In the genomic region with DNA sequence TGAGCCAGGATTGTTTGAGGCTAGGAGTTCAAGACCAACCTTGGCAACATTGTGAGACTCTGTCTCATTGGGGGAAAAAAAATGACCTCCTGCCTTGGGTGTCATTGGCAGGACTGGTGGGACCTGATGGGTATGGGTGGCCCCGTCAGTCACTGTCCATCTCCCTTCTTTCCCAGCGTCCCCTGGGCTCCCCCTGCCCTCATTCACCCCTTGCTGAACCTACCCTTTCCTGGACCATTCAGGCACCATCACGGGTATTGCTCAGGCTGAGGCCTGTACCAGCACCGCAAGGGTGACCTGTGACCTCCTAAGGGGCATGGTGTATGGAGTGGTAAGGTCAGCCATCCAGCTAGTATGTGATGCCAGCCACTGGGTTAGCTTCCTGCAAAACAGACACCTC, we compare ENCODE assay signal across 18 cellular contexts. TPM values are rescaled to one million over a fixed set of nuclear protein-coding genes. Genes with fewer than 3 reads are reported as not detected.
DNase-seq lines count a peak whose midpoint lies in the region; ATAC-seq and TF ChIP-seq lines count a peak whose summit lies in the region.
"Had no signal": no experiment of that assay in that cellular context is flagged by ENCODE, and none has a peak within 500 bp of the region (broad histone marks: within the 10 kb centered on the region; RNA-seq: fewer than 3 reads in every experiment).

No MANE protein-coding gene starts in this region.

- in situ Hi-C loops in Panc1 (cut with HindIII; ENCODE audit: low pct_unique_long_range_greater_than_20kb, low sequenced_read_pairs) = no loop called here

- H3K4me2 ChIP-seq in osteoblast (ENCODE audit: insufficient read depth, low read length) = no peak overlapping the region
- H3K4me2 ChIP-seq: A549, GM23338 had no signal

- peaks cover 7% of the 10 kb centered on the region for H3K4me1 ChIP-seq in CD4-positive, alpha-beta memory T cell (ENCODE audit: insufficient read depth, low read length)
- H3K4me1 ChIP-seq in Panc1 (ENCODE audit: control insufficient read depth, insufficient read depth, low read length) (no peaks in the 10 kb centered on the region), osteoblast (ENCODE audit: insufficient read depth, low read length) (peaks cover 3% of the 10 kb centered on the region)
- H3K4me1 ChIP-seq: BE2C had no signal

- H3K4me1 Mint-ChIP-seq in CD4-positive, alpha-beta memory T cell = peaks cover 5 to 7% (median 6%) of the 10 kb centered on the region in 4 donors

- no peaks in the 10 kb centered on the region for H3K9me3 ChIP-seq in CD4-positive, alpha-beta memory T cell (ENCODE audit: control insufficient read depth in 1 of 2, low read length in 2 of 2)
- H3K9me3 ChIP-seq in Panc1 (ENCODE audit: control insufficient read depth, insufficient read depth, low read depth, low read length) (no peaks in the 10 kb centered on the region), osteoblast (ENCODE audit: low read depth, low read length) (no peaks in the 10 kb centered on the region)
- H3K9me3 ChIP-seq: A549, BE2C had no signal

- no peak overlapping the region for H3K4me3 Mint-ChIP-seq in CD4-positive, alpha-beta memory T cell
- H3K4me3 Mint-ChIP-seq: CD8-positive, alpha-beta T cell; GM23338; H9 had no signal

- H3K27ac Mint-ChIP-seq in CD4-positive, alpha-beta memory T cell = peak overlapping the region in 4 of 7 donors; percentile 24 to 80 (median 44)
- H3K27ac Mint-ChIP-seq: CD8-positive, alpha-beta T cell; GM23338; H9 had no signal

- no peaks in the 10 kb centered on the region for H3K36me3 Mint-ChIP-seq in CD4-positive, alpha-beta memory T cell
- H3K36me3 Mint-ChIP-seq: CD8-positive, alpha-beta T cell had no signal

- no peaks in the 10 kb centered on the region for H4K20me1 ChIP-seq in osteoblast (ENCODE audit: insufficient read depth, low read length)

- H3K27ac ChIP-seq in CD4-positive, alpha-beta memory T cell (ENCODE audit: low read depth, low read length) = no peak overlapping the region
- H3K27ac ChIP-seq in Panc1 (ENCODE audit: low read length) (no peak overlapping the region), osteoblast (ENCODE audit: low read depth, low read length) (no peak overlapping the region)
- H3K27ac ChIP-seq: A549, C4-2B had no signal

- POLR2A ChIA-PET in CD4-positive, alpha-beta memory T cell (lab: Charles Lee; ENCODE audit: partially characterized antibody) = no interaction called here
- POLR2A ChIA-PET in Panc1 (lab: Charles Lee) = no interaction called here

- no peak overlapping the region for H3K4me3 ChIP-seq in CD4-positive, alpha-beta memory T cell (ENCODE audit: low read length in 2 of 2)
- no peak overlapping the region for H3K4me3 ChIP-seq in Panc1 (ENCODE audit: low read depth in 2 of 2, low read length in 2 of 2)
- no peak overlapping the region for H3K4me3 ChIP-seq in osteoblast (ENCODE audit: insufficient read depth, low read length)
- H3K4me3 ChIP-seq: A549, GM23338 had no signal

- H3K27me3 ChIP-seq in CD4-positive, alpha-beta memory T cell (ENCODE audit: insufficient read depth, low read length) = no peaks in the 10 kb centered on the region
- H3K27me3 ChIP-seq in Panc1 (ENCODE audit: control insufficient read depth, insufficient read depth, low read length) (no peaks in the 10 kb centered on the region), osteoblast (ENCODE audit: insufficient read depth, low read length) (no peaks in the 10 kb centered on the region)
- H3K27me3 ChIP-seq: BE2C had no signal

- H3K36me3 ChIP-seq in CD4-positive, alpha-beta memory T cell (ENCODE audit: insufficient read depth, low read length) = no peaks in the 10 kb centered on the region
- no peaks in the 10 kb centered on the region for H3K36me3 ChIP-seq in Panc1 (ENCODE audit: control insufficient read depth, insufficient read depth, low read length)
- peaks cover 5% of the 10 kb centered on the region for H3K36me3 ChIP-seq in osteoblast (ENCODE audit: insufficient read depth, low read length)
- H3K36me3 ChIP-seq: BE2C had no signal

- CTCF ChIA-PET in CD4-positive, alpha-beta memory T cell (lab: Charles Lee; ENCODE audit: partially characterized antibody) = interaction anchor here (0.6 kb wide), 1 partner anchor 15 kb away, joined by 3 read pairs; no protein-coding TSS in a partner anchor
- CTCF ChIA-PET in Panc1 (lab: Charles Lee) = interaction anchor here (0.6 kb wide), 1 partner anchor 20 kb away, joined by 5 read pairs; no protein-coding TSS in a partner anchor

- TF ChIP-seq CTCF in Panc1 (IDR thresholded peaks at IDR 0.05) = no peak
- TF ChIP-seq CTCF in osteoblast (IDR thresholded peaks at IDR 0.05; ENCODE audit: extremely low read depth, low read depth, low read length) = no peak

- no peak for DNase-seq in CD4-positive, alpha-beta memory T cell
- no peak for DNase-seq in Panc1 (ENCODE audit: low read depth, low spot score)
- no peak for DNase-seq in left lobe of liver (ENCODE audit: low spot score)
- peak; percentile 80 for DNase-seq in osteoblast (ENCODE audit: insufficient read length, low spot score, missing footprints)
- DNase-seq in dermis blood vessel endothelial cell = no peak
- no peak for DNase-seq in HK-2 (ENCODE audit: unreplicated experiment)
- DNase-seq: BE2C; CD8-positive, alpha-beta T cell; COR-L47; DMS153; DMS79 treated with DMSO at 0.1 percent for 48 hours; EL; H9 had no signal

- intact Hi-C loops in CD4-positive, alpha-beta memory T cell (cut with micrococcal nuclease) = no loop called here
- intact Hi-C loops in Panc1 (cut with micrococcal nuclease; ENCODE audit: unreplicated experiment) = no loop called here

- ATAC-seq in Panc1 (no peak), left lobe of liver (peak; percentile 15), GM21576 (IDR thresholded peaks at IDR 0.05; ENCODE audit: unreplicated experiment) (no peak), GM18870 (IDR thresholded peaks at IDR 0.05; ENCODE audit: unreplicated experiment) (no peak)
- ATAC-seq: A549; CD8-positive, alpha-beta T cell; GM23338 had no signal

- no peaks in the 10 kb centered on the region for H3K9me3 Mint-ChIP-seq in CD4-positive, alpha-beta memory T cell
- H3K9me3 Mint-ChIP-seq: CD8-positive, alpha-beta T cell; GM23338; H9 had no signal

- H3K79me2 ChIP-seq in osteoblast (ENCODE audit: insufficient read depth, low read length) = no peaks in the 10 kb centered on the region

- TSS peak; percentile 56 for BruUV-seq in Panc1 (replicated peaks; lab: Mats Ljungman, UMichigan)

- H3K27me3 Mint-ChIP-seq in CD4-positive, alpha-beta memory T cell = no peaks in the 10 kb centered on the region

- H2AFZ ChIP-seq in osteoblast (ENCODE audit: low read length) = no peak overlapping the region
- H2AFZ ChIP-seq: GM23338 had no signal

RNA-seq across cellular contexts. Expression of gene ASL, which starts 19.4 kb away (rescaled TPM):
- total RNA-seq in CD4-positive, alpha-beta memory T cell = 10 to 100 TPM; 11.8 to 13.7 TPM
- 10 to 100 TPM; 10.8 to 15.2 TPM for polyA plus RNA-seq in CD4-positive, alpha-beta memory T cell
- total RNA-seq in Panc1 (2021; ENCODE audit: unreplicated experiment) (34.3 TPM), left lobe of liver (386 TPM), osteoblast (52.2 and 53.6 TPM in 2 replicates), dermis blood vessel endothelial cell (82.4 and 96.9 TPM in 2 replicates)
- 63.3 TPM for polyA plus RNA-seq in Panc1 (2012; ENCODE audit: insufficient read length)

RNA-seq across cellular contexts. Expression of gene CRCP, which starts 19.6 kb away (rescaled TPM):
- 10 to 100 TPM; 32.8 to 36.8 TPM for total RNA-seq in CD4-positive, alpha-beta memory T cell
- polyA plus RNA-seq in CD4-positive, alpha-beta memory T cell = 10 to 100 TPM; 21.2 to 42.3 TPM
- 46.4 TPM for total RNA-seq in Panc1 (2021; ENCODE audit: unreplicated experiment)
- polyA plus RNA-seq in Panc1 (2012; ENCODE audit: insufficient read length) = 29.0 TPM
- total RNA-seq in left lobe of liver = 17.5 TPM
- 36.8 and 44.9 TPM in 2 replicates for total RNA-seq in osteoblast
- total RNA-seq in dermis blood vessel endothelial cell = 22.5 and 25.4 TPM in 2 replicates
